ENCODE assay signal across 12 cellular contexts in the genomic region with DNA sequence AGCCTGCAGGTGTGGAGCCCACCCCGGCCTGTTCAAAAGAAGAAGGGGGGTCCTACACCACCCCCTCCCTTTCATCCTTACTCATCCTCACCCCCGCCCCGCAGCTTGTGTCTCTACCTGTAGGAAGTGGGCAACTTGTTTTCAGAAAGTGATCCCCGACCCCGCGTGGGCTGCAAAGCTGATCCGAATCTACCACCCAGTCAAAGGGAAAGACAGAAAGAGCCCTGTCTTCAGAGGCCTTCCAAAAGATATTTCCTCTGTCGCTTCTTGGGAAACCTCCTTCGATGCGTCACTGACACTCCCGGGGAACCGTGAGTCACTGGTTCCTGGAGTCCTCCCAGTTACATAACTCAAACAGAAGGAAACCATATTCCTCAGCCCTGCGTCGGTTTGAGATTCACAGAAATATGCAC. TPM values are rescaled to one million over a fixed set of nuclear protein-coding genes. Genes with fewer than 3 reads are reported as not detected.
DNase-seq lines count a peak whose midpoint lies in the region; ATAC-seq, FAIRE-seq and TF ChIP-seq lines count a peak whose summit lies in the region.
"Not testable (repeated sequence)": the region's sequence is repeated elsewhere in the genome, so short reads cannot be mapped to it uniquely, and the experiment has no call there.
"Had no signal": no experiment of that assay in that cellular context is flagged by ENCODE, and none has a peak within 500 bp of the region (broad histone marks: within the 10 kb centered on the region; RNA-seq: fewer than 3 reads in every experiment).

No MANE protein-coding gene starts in this region.

- intact Hi-C loops in activated naive CD4-positive, alpha-beta T cell treated with anti-CD3 and anti-CD28 coated beads for 36 hours (cut with micrococcal nuclease) = not testable (repeated sequence)

- H3K27me3 ChIP-seq in BJ (ENCODE audit: control insufficient read depth, insufficient read depth, low read length); keratinocyte (ENCODE audit: control insufficient read depth, extremely low read depth, insufficient read depth, low read length): not testable (repeated sequence)

- not testable (repeated sequence) for H4K20me1 ChIP-seq in keratinocyte (ENCODE audit: control insufficient read depth, extremely low read depth, insufficient read depth, low read length)

- H3K4me3 ChIP-seq in BJ (ENCODE audit: low read depth, low read length); keratinocyte (ENCODE audit: control insufficient read depth in 2 of 3, extremely low read depth in 1 of 3, insufficient read depth in 2 of 3, low read depth in 1 of 3, low read length in 3 of 3): not testable (repeated sequence)

- H3K79me2 ChIP-seq in keratinocyte (ENCODE audit: control insufficient read depth, insufficient read depth, low read length) = not testable (repeated sequence)

- not testable (repeated sequence) for H3K27ac Mint-ChIP-seq in T-helper 17 cell; activated naive CD4-positive, alpha-beta T cell treated with anti-CD3 and anti-CD28 coated beads for 36 hours; effector memory CD8-positive, alpha-beta T cell
- H3K27ac Mint-ChIP-seq in stimulated activated effector memory CD8-positive, alpha-beta T cell treated with anti-CD3 and anti-CD28 coated beads, Interleukin-12 subunit alpha, Interleukin-12 subunit beta, amount 100 ng/mL, for 72 hours = peak overlapping the region; percentile 35

- DNase-seq in BJ (ENCODE audit: low read depth) (peak; percentile 44), keratinocyte (ENCODE audit: low read depth, low spot score) (peak; percentile 7), putamen (ENCODE audit: low spot score) (peak; percentile 50)
- not testable (repeated sequence) for DNase-seq in T-helper 17 cell; effector memory CD8-positive, alpha-beta T cell; stimulated activated effector memory CD8-positive, alpha-beta T cell treated with anti-CD3 and anti-CD28 coated beads, Interleukin-12 subunit alpha, Interleukin-12 subunit beta, amount 100 ng/mL, for 72 hours (ENCODE audit: low spot score in 2 of 2)
- DNase-seq in activated naive CD4-positive, alpha-beta T cell treated with anti-CD3 and anti-CD28 coated beads for 36 hours = peak; percentile 73

- not testable (repeated sequence) for TF ChIP-seq CTCF in BJ (IDR thresholded peaks at IDR 0.05; ENCODE audit: insufficient read depth, low read depth, low read length); keratinocyte (optimal IDR thresholded peaks at IDR 0.05 in 1 of 3, IDR thresholded peaks at IDR 0.05 in 1 of 3, conservative IDR thresholded peaks at IDR 0.05 in 1 of 3; ENCODE audit: extremely low read depth in 1 of 3, insufficient read depth in 2 of 3, low read length in 3 of 3)

- H3K27me3 Mint-ChIP-seq in T-helper 17 cell; activated naive CD4-positive, alpha-beta T cell treated with anti-CD3 and anti-CD28 coated beads for 36 hours (ENCODE audit: low read depth); effector memory CD8-positive, alpha-beta T cell: not testable (repeated sequence)

- peak; percentile 40 for ATAC-seq in T-helper 17 cell
- ATAC-seq in effector memory CD8-positive, alpha-beta T cell (replicated peaks) = peak; percentile 21
- peak; percentile 67 for ATAC-seq in stimulated activated effector memory CD8-positive, alpha-beta T cell treated with anti-CD3 and anti-CD28 coated beads, Interleukin-12 subunit alpha, Interleukin-12 subunit beta, amount 100 ng/mL, for 72 hours

- H2AFZ ChIP-seq in keratinocyte (ENCODE audit: control insufficient read depth, low read length) = peak overlapping the region; percentile 74

- H3K4me3 Mint-ChIP-seq in T-helper 17 cell = peak overlapping the region; percentile 73
- H3K4me3 Mint-ChIP-seq in activated naive CD4-positive, alpha-beta T cell treated with anti-CD3 and anti-CD28 coated beads for 36 hours = not testable (repeated sequence)
- peak overlapping the region in 1 of 2 donors; percentile 28 for H3K4me3 Mint-ChIP-seq in effector memory CD8-positive, alpha-beta T cell
- H3K4me3 Mint-ChIP-seq in stimulated activated effector memory CD8-positive, alpha-beta T cell treated with anti-CD3 and anti-CD28 coated beads, Interleukin-12 subunit alpha, Interleukin-12 subunit beta, amount 100 ng/mL, for 72 hours = peak overlapping the region; percentile 42

- not testable (repeated sequence) for H3K9me3 Mint-ChIP-seq in activated naive CD4-positive, alpha-beta T cell treated with anti-CD3 and anti-CD28 coated beads for 36 hours; effector memory CD8-positive, alpha-beta T cell; stimulated activated effector memory CD8-positive, alpha-beta T cell treated with anti-CD3 and anti-CD28 coated beads, Interleukin-12 subunit alpha, Interleukin-12 subunit beta, amount 100 ng/mL, for 72 hours

- not testable (repeated sequence) for H3K9me3 ChIP-seq in KOPT-K1 (ENCODE audit: insufficient read depth, low read length, poor library complexity, severe bottlenecking); T-helper 17 cell (ENCODE audit: control insufficient read depth, low read length, poor library complexity, severe bottlenecking); keratinocyte (ENCODE audit: control insufficient read depth, low read depth, low read length)

- not testable (repeated sequence) for H3K4me1 Mint-ChIP-seq in T-helper 17 cell; effector memory CD8-positive, alpha-beta T cell (ENCODE audit: low read depth in 2 of 2)
- peaks cover 13% of the 10 kb centered on the region for H3K4me1 Mint-ChIP-seq in activated naive CD4-positive, alpha-beta T cell treated with anti-CD3 and anti-CD28 coated beads for 36 hours (ENCODE audit: low read depth)
- peaks cover 10% of the 10 kb centered on the region for H3K4me1 Mint-ChIP-seq in stimulated activated effector memory CD8-positive, alpha-beta T cell treated with anti-CD3 and anti-CD28 coated beads, Interleukin-12 subunit alpha, Interleukin-12 subunit beta, amount 100 ng/mL, for 72 hours

- not testable (repeated sequence) for H3K9me1 ChIP-seq in keratinocyte (ENCODE audit: control insufficient read depth, extremely low read depth, insufficient read depth, low read length)

- POLR2A ChIA-PET in BJ (lab: Charles Lee) = not testable (repeated sequence)

- H3K9ac ChIP-seq in keratinocyte (ENCODE audit: control insufficient read depth, extremely low read depth, insufficient read depth, low read length) = not testable (repeated sequence)

- not testable (repeated sequence) for H3K36me3 ChIP-seq in BJ (ENCODE audit: control insufficient read depth, insufficient read depth, low read length); KOPT-K1 (ENCODE audit: insufficient read depth, low read length); keratinocyte (ENCODE audit: control insufficient read depth in 2 of 2, extremely low read depth in 1 of 2, insufficient read depth in 2 of 2, low read length in 2 of 2)

- dilution Hi-C loops in keratinocyte (cut with MboI; ENCODE audit: extremely low pct_ligation_motif_present, low sequenced_read_pairs) = not testable (repeated sequence)

- peak; percentile 100 for FAIRE-seq in keratinocyte (lab: Jason Lieb, UNC)

- not testable (repeated sequence) for H3K4me1 ChIP-seq in keratinocyte (ENCODE audit: control insufficient read depth, extremely low read depth, insufficient read depth, low read length)

- CTCF ChIA-PET in BJ (lab: Yijun Ruan, JAX); activated naive CD4-positive, alpha-beta T cell treated with anti-CD3 and anti-CD28 coated beads for 36 hours (lab: Charles Lee): not testable (repeated sequence)

- not testable (repeated sequence) for H3K36me3 Mint-ChIP-seq in T-helper 17 cell (ENCODE audit: low read depth); activated naive CD4-positive, alpha-beta T cell treated with anti-CD3 and anti-CD28 coated beads for 36 hours (ENCODE audit: low read depth); effector memory CD8-positive, alpha-beta T cell (ENCODE audit: insufficient read depth); stimulated activated effector memory CD8-positive, alpha-beta T cell treated with anti-CD3 and anti-CD28 coated beads, Interleukin-12 subunit alpha, Interleukin-12 subunit beta, amount 100 ng/mL, for 72 hours

- H3K4me2 ChIP-seq in keratinocyte (ENCODE audit: control insufficient read depth, extremely low read depth, insufficient read depth, low read depth, low read length) = peak overlapping the region; percentile 51

- H3K27ac ChIP-seq in KOPT-K1 (ENCODE audit: low read depth, low read length, poor library complexity, severe bottlenecking) = peak overlapping the region; percentile 42
- H3K27ac ChIP-seq in keratinocyte (ENCODE audit: control insufficient read depth, insufficient read depth, low read length) = not testable (repeated sequence)

RNA-seq across cellular contexts. Expression of a gene that starts 24.3 kb away (rescaled TPM):
- not detected in 2 replicates for polyA plus RNA-seq in BJ (2011; rRNA removed)
- not detected in 2 replicates for polyA minus RNA-seq in BJ (2011; rRNA and poly(A)+ RNA removed)
- not detected for total RNA-seq in T-helper 17 cell
- total RNA-seq in activated naive CD4-positive, alpha-beta T cell treated with anti-CD3 and anti-CD28 coated beads for 36 hours = under 1 TPM in 1 of 2 experiments, not detected in 1; 0.10 TPM
- not detected in 3 replicates for polyA plus RNA-seq in keratinocyte
- polyA plus RNA-seq in keratinocyte (2011; ENCODE audit: low read depth) = not detected
- polyA plus RNA-seq in keratinocyte (2011; cell fraction: cytosol; rRNA removed) = not detected in 2 replicates
- polyA plus RNA-seq in keratinocyte (2011; cell fraction: nucleus; rRNA removed) = not detected in 2 replicates
- polyA plus RNA-seq in keratinocyte (2012; ENCODE audit: low replicate concordance) = not detected in 2 replicates
- not detected in 3 replicates for polyA minus RNA-seq in keratinocyte
- polyA minus RNA-seq in keratinocyte (2011; cell fraction: cytosol; rRNA and poly(A)+ RNA removed) = not detected
- polyA minus RNA-seq in keratinocyte (2011; cell fraction: nucleus; rRNA and poly(A)+ RNA removed) = not detected in 2 replicates
- total RNA-seq: activated CD4-positive, alpha-beta T cell treated with anti-CD3 and anti-CD28 coated beads, Interleukin-2, amount 10 ng/mL, durations not matched to agents 7 days and 5 days; dermis microvascular lymphatic vessel endothelial cell; GM23338; progenitor cell of endocrine pancreas had no signal

RNA-seq across cellular contexts. Expression of a gene that starts 43.3 kb away (rescaled TPM):
- polyA plus RNA-seq in BJ (2011; rRNA removed) (0.02 and 0.10 TPM in 2 replicates), keratinocyte (0.06 to 0.09 TPM (median 0.06 TPM) in 3 replicates)
- polyA minus RNA-seq in BJ (2011; rRNA and poly(A)+ RNA removed) = 0.15 TPM in 1 of 2 replicates, not detected in the other
- under 1 TPM; 0.21 to 0.37 TPM for total RNA-seq in T-helper 17 cell
- under 1 TPM in 1 of 2 experiments, not detected in 1; 0.20 TPM for total RNA-seq in activated naive CD4-positive, alpha-beta T cell treated with anti-CD3 and anti-CD28 coated beads for 36 hours
- not detected for polyA plus RNA-seq in keratinocyte (2011; ENCODE audit: low read depth)
- 0.03 and 0.06 TPM in 2 replicates for polyA plus RNA-seq in keratinocyte (2011; cell fraction: cytosol; rRNA removed)
- polyA plus RNA-seq in keratinocyte (2011; cell fraction: nucleus; rRNA removed) = 0.16 and 0.24 TPM in 2 replicates
- 0.05 and 0.10 TPM in 2 replicates for polyA plus RNA-seq in keratinocyte (2012; ENCODE audit: low replicate concordance)
- 0.06 to 0.10 TPM in 2 of 3 replicates, not detected in the other for polyA minus RNA-seq in keratinocyte
- polyA minus RNA-seq in keratinocyte (2011; cell fraction: cytosol; rRNA and poly(A)+ RNA removed) = not detected
- polyA minus RNA-seq in keratinocyte (2011; cell fraction: nucleus; rRNA and poly(A)+ RNA removed) = 0.21 and 0.23 TPM in 2 replicates
